ENCODE assay signal across 8 cellular contexts in the genomic region with DNA sequence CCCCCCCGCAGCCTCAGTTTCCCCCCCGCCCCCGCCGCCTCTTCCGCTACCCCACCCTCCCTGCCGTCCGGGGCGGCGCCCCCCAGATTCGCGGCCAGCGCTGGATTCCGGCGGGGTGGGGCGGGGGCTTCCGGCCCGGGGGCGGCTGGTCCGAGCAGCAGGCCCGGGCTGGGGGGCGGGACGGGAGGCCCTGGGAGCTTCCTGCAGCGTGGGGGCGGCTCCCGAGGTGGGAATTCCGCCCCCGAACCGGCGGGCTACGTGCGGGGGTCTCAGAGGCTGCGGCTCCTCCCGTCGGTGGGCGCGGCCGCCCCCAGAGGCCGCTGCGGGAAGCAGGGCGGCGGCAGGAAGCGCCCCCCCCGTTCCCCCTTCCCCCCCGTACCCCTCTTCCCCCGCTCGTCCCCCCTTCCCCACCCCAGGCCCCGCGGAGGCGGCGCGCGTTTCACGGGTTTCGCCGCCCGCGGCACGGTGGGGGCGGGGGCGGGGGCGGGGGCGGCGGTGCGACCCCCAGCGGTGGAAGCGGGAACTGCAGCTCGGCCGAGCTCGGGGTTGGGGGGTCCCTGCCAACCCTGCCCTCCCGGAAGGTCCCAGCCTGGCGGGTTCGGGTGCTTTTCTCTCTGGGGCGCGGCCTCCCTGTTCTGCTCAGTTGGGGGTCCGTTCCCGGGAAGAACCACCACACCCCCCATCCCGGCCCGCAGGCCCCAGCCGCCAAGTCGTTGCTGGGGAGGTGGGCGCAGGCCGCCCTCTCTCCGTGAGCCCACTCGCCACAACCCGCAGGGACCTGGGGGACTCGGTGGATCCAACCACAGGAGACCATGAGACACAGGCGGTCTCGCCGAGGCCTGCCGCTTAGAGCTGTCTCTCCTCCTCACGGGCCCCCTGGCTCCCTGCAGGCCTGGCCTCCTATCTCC.
DNase-seq lines count a peak whose midpoint lies in the region; ATAC-seq lines count a peak whose summit lies in the region.

No MANE protein-coding gene starts in this region.

- H3K4me3 ChIP-seq in SJCRH30 (peak overlapping the region; percentile 63), skeletal muscle satellite cell (ENCODE audit: low read length) (peak overlapping the region; percentile 63)

- intact Hi-C loops in left cardiac atrium (cut with DNase I): loop anchor here (5.0 to 10.0 kb wide), 3 partner anchors 67 to 120 kb away; a partner anchor contains a TSS

- H3K9me3 Mint-ChIP-seq in activated naive CD4-positive, alpha-beta T cell treated with anti-CD3 and anti-CD28 coated beads, Interleukin-2, amount 50 U/mL, for 24 hours: no peaks in the 10 kb centered on the region

- no peaks in the 10 kb centered on the region for H3K36me3 Mint-ChIP-seq in activated naive CD4-positive, alpha-beta T cell treated with anti-CD3 and anti-CD28 coated beads, Interleukin-2, amount 50 U/mL, for 24 hours

- peaks cover 78% of the 10 kb centered on the region for H3K4me1 ChIP-seq in SJCRH30
- H3K4me1 ChIP-seq in skeletal muscle satellite cell (ENCODE audit: control insufficient read depth, insufficient read depth, low read length): peaks cover 53% of the 10 kb centered on the region

- peak; percentile 24 for DNase-seq in NCI-H345 (lab: John Stamatoyannopoulos, UW)
- no peak for DNase-seq in NCI-H345 treated with DMSO at 0.1 percent for 48 hours (lab: John Stamatoyannopoulos, UW; ENCODE audit: unreplicated experiment)
- peak; percentile 72 to 80 for DNase-seq in SJCRH30
- DNase-seq in left cardiac atrium: peak; percentile 81
- no peak for DNase-seq in NCI-H446 treated with DMSO at 0.1 percent for 48 hours (lab: John Stamatoyannopoulos, UW)
- no peak for DNase-seq in SIG-M5 (lab: John Stamatoyannopoulos, UW)

- H3K9me3 ChIP-seq in SJCRH30 (replicated peaks) (no peaks in the 10 kb centered on the region), skeletal muscle satellite cell (replicated peaks; ENCODE audit: low read length) (no peaks in the 10 kb centered on the region)

- peak; percentile 24 to 53 for ATAC-seq in left cardiac atrium

- H3K4me2 ChIP-seq in skeletal muscle satellite cell (ENCODE audit: low read length): peak overlapping the region; percentile 82

- H3K4me3 Mint-ChIP-seq in activated naive CD4-positive, alpha-beta T cell treated with anti-CD3 and anti-CD28 coated beads, Interleukin-2, amount 50 U/mL, for 24 hours: peak overlapping the region; percentile 49

- no peaks in the 10 kb centered on the region for H3K36me3 ChIP-seq in SJCRH30
- peaks cover 5% of the 10 kb centered on the region for H3K36me3 ChIP-seq in skeletal muscle satellite cell (ENCODE audit: insufficient read depth, low read length)

- peak overlapping the region; percentile 75 for H3K9ac ChIP-seq in skeletal muscle satellite cell (ENCODE audit: low read depth, low read length)

- no peaks in the 10 kb centered on the region for H3K27me3 Mint-ChIP-seq in activated naive CD4-positive, alpha-beta T cell treated with anti-CD3 and anti-CD28 coated beads, Interleukin-2, amount 50 U/mL, for 24 hours

- H3K27ac ChIP-seq in SJCRH30: peak overlapping the region; percentile 33; the same call in 1 of the 2 replicates

- H3K27me3 ChIP-seq in SJCRH30 (no peaks in the 10 kb centered on the region; the same call in 1 of the 2 replicates), skeletal muscle satellite cell (ENCODE audit: control insufficient read depth, insufficient read depth, low read length) (no peaks in the 10 kb centered on the region)

- peaks cover 7% of the 10 kb centered on the region for H3K4me1 Mint-ChIP-seq in activated naive CD4-positive, alpha-beta T cell treated with anti-CD3 and anti-CD28 coated beads, Interleukin-2, amount 50 U/mL, for 24 hours

- no peak overlapping the region for H3K27ac Mint-ChIP-seq in activated naive CD4-positive, alpha-beta T cell treated with anti-CD3 and anti-CD28 coated beads, Interleukin-2, amount 50 U/mL, for 24 hours

Comparison
In these comparisons a context has a peak if more than half of its experiments do, and no peak if none do; other contexts are left out.
1. DNase-seq: peak in NCI-H345 (single experiment), SJCRH30 (2 of 2) and left cardiac atrium (single experiment); none in NCI-H345 treated with DMSO at 0.1 percent for 48 hours (single experiment), NCI-H446 treated with DMSO at 0.1 percent for 48 hours (single experiment) and SIG-M5 (single experiment).